Comparison of ENCODE assay signal across 22 cellular contexts in genomic region chr1:184615301-184615700, GRCh38.
DNase-seq lines count a peak whose midpoint lies in the region; ATAC-seq and TF ChIP-seq lines count a peak whose summit lies in the region.
"Had no signal": no experiment of that assay in that cellular context is flagged by ENCODE, and none has a peak within 500 bp of the region (broad histone marks: within the 10 kb centered on the region; RNA-seq: fewer than 3 reads in every experiment).

No MANE protein-coding gene starts in this region.

- no peak for TF ChIP-seq EP300 in esophagus muscularis mucosa (IDR thresholded peaks at IDR 0.05)

- intact Hi-C loops in esophagus muscularis mucosa (cut with DNase I) (no loop called here), gastrocnemius medialis (cut with DNase I; ENCODE audit: low total_unique reads) (no loop called here)

- TF ChIP-seq CTCF in OCI-LY3 (IDR thresholded peaks at IDR 0.05; ENCODE audit: low read depth, low read length) = no peak
- TF ChIP-seq CTCF in esophagus muscularis mucosa (IDR thresholded peaks at IDR 0.05) = no peak
- no peak for TF ChIP-seq CTCF in gastrocnemius medialis (IDR thresholded peaks at IDR 0.05 in 4 of 5, conservative IDR thresholded peaks at IDR 0.05 in 1 of 5)
- TF ChIP-seq CTCF in brain microvascular endothelial cell (IDR thresholded peaks at IDR 0.05; ENCODE audit: low read depth, low read length, missing control alignments) = no peak

- H3K4me3 ChIP-seq in OCI-LY3 (ENCODE audit: low read length) (no peak overlapping the region), esophagus muscularis mucosa (no peak overlapping the region), gastrocnemius medialis (no peak overlapping the region), brain microvascular endothelial cell (ENCODE audit: low read depth, low read length) (no peak overlapping the region)
- H3K4me3 ChIP-seq: thoracic aorta had no signal

- H3K79me2 ChIP-seq in OCI-LY3 (ENCODE audit: low read length) = no peaks in the 10 kb centered on the region

- H3K27me3 ChIP-seq in OCI-LY3 (ENCODE audit: low read depth, low read length) (no peaks in the 10 kb centered on the region), esophagus muscularis mucosa (no peaks in the 10 kb centered on the region), gastrocnemius medialis (no peaks in the 10 kb centered on the region), brain microvascular endothelial cell (replicated peaks) (no peaks in the 10 kb centered on the region)

- peak overlapping the region; percentile 47 for H3K4me2 ChIP-seq in OCI-LY3 (ENCODE audit: low read length)

- in situ Hi-C loops in gastrocnemius medialis (cut with MboI; ENCODE audit: low sequenced_read_pairs in 4 of 4) (no loop called here), brain microvascular endothelial cell (cut with HindIII; ENCODE audit: low pct_ligation_motif_present, low sequenced_read_pairs) (no loop called here)

- peaks cover 3% of the 10 kb centered on the region for H3K36me3 ChIP-seq in OCI-LY3 (replicated peaks; ENCODE audit: low read depth, low read length)
- peaks cover 0 to 10% (median 4%) of the 10 kb centered on the region in 4 donors for H3K36me3 ChIP-seq in esophagus muscularis mucosa
- peaks cover 0 to 10% of the 10 kb centered on the region in 2 donors for H3K36me3 ChIP-seq in gastrocnemius medialis
- no peaks in the 10 kb centered on the region for H3K36me3 ChIP-seq in brain microvascular endothelial cell (replicated peaks)
- H3K36me3 ChIP-seq: thoracic aorta had no signal

- no peak for ATAC-seq in gastrocnemius medialis
- ATAC-seq: activated CD4-positive, CD25-positive, alpha-beta regulatory T cell treated with anti-CD3 and anti-CD28 coated beads, Interleukin-2, amount 50 U/mL, for 24 hours; activated CD8-positive, alpha-beta T cell treated with anti-CD3 and anti-CD28 coated beads for 36 hours; activated T-cell treated with anti-CD3 and anti-CD28 coated beads, Interleukin-2, amount 50 U/mL, for 4 hours; stimulated activated memory B cell treated with anti-CD40 and anti-IgM and Interleukin-4, amounts not matched to agents 10 μg/mL and 1 μg/mL and 100 μg/mL, for 72 hours had no signal

- H2AFZ ChIP-seq in OCI-LY3 (ENCODE audit: low read depth, low read length) = no peak overlapping the region

- WGBS in esophagus muscularis mucosa = 72% methylated on average over 5 of the region's 5 CpGs

- H3K9me3 ChIP-seq in OCI-LY3 (ENCODE audit: insufficient read depth, low read length) (no peaks in the 10 kb centered on the region), esophagus muscularis mucosa (peaks cover 0 to 3% (median 0%) of the 10 kb centered on the region in 4 donors), gastrocnemius medialis (no peaks in the 10 kb centered on the region)
- H3K9me3 ChIP-seq: thoracic aorta had no signal

- H3K27ac ChIP-seq in OCI-LY3 (ENCODE audit: low read length) = no peak overlapping the region
- H3K27ac ChIP-seq in esophagus muscularis mucosa (replicated peaks in 1 of 4) = peak overlapping the region in 3 of 4 donors; percentile 2 to 92 (median 59)
- peak overlapping the region; percentile 30 to 97 (median 68) for H3K27ac ChIP-seq in gastrocnemius medialis
- H3K27ac ChIP-seq in brain microvascular endothelial cell = no peak overlapping the region
- H3K27ac ChIP-seq: epithelial cell of prostate, thoracic aorta had no signal

- H3K4me1 ChIP-seq in OCI-LY3 (ENCODE audit: low read length) (peaks cover 24% of the 10 kb centered on the region), esophagus muscularis mucosa (peaks cover 16 to 40% (median 38%) of the 10 kb centered on the region in 4 donors), gastrocnemius medialis (peaks cover 29 to 46% of the 10 kb centered on the region in 2 donors)

- no peak overlapping the region for H3K9ac ChIP-seq in OCI-LY3 (ENCODE audit: low read length)

- TF ChIP-seq POLR2A in esophagus muscularis mucosa (IDR thresholded peaks at IDR 0.05; ENCODE audit: low read depth) (no peak), gastrocnemius medialis (IDR thresholded peaks at IDR 0.05) (no peak)

- H4K20me1 ChIP-seq in OCI-LY3 (ENCODE audit: insufficient read depth, low read length) = no peaks in the 10 kb centered on the region

- DNase-seq in Kasumi-1 (lab: John Stamatoyannopoulos, UW) (peak; percentile 61 to 62), esophagus muscularis mucosa (ENCODE audit: extremely low spot score) (peak; percentile 80), gastrocnemius medialis (no peak), brain microvascular endothelial cell (no peak), GM19240 (ENCODE audit: insufficient read length, low spot score) (no peak)
- DNase-seq in activated CD8-positive, alpha-beta memory T cell treated with anti-CD3 and anti-CD28 coated beads for 24 hours = no peak
- DNase-seq: activated CD8-positive, alpha-beta T cell treated with anti-CD3 and anti-CD28 coated beads for 36 hours; activated naive CD4-positive, alpha-beta T cell treated with anti-CD3 and anti-CD28 coated beads for 36 hours; activated T-cell treated with anti-CD3 and anti-CD28 coated beads, Interleukin-2, amount 50 U/mL, for 4 hours; central memory CD4-positive, alpha-beta T cell; NCI-H1048; NCI-H2081 treated with DMSO at 0.1 percent for 48 hours; NCI-H510A; nephron progenitor cell; posterior cingulate gyrus; stimulated activated CD4-positive, alpha-beta T cell treated with anti-CD3 and anti-CD28 coated beads, Interleukin-1b, Interleukin-23, amount 100 ng/mL, for 48 hours; T-helper 9 cell had no signal

Comparison
In these comparisons a context has a peak if more than half of its experiments do, and no peak if none do; other contexts are left out.
1. DNase-seq: peak in Kasumi-1 (2 of 2) and esophagus muscularis mucosa (single experiment); none in gastrocnemius medialis (0 of 2), brain microvascular endothelial cell (single experiment), GM19240 (single experiment) and activated CD8-positive, alpha-beta memory T cell treated with anti-CD3 and anti-CD28 coated beads for 24 hours (single experiment).
2. H3K27ac ChIP-seq: peak in esophagus muscularis mucosa (3 of 4) and gastrocnemius medialis (4 of 4); none in OCI-LY3 (single experiment) and brain microvascular endothelial cell (single experiment).